In the genomic region with DNA sequence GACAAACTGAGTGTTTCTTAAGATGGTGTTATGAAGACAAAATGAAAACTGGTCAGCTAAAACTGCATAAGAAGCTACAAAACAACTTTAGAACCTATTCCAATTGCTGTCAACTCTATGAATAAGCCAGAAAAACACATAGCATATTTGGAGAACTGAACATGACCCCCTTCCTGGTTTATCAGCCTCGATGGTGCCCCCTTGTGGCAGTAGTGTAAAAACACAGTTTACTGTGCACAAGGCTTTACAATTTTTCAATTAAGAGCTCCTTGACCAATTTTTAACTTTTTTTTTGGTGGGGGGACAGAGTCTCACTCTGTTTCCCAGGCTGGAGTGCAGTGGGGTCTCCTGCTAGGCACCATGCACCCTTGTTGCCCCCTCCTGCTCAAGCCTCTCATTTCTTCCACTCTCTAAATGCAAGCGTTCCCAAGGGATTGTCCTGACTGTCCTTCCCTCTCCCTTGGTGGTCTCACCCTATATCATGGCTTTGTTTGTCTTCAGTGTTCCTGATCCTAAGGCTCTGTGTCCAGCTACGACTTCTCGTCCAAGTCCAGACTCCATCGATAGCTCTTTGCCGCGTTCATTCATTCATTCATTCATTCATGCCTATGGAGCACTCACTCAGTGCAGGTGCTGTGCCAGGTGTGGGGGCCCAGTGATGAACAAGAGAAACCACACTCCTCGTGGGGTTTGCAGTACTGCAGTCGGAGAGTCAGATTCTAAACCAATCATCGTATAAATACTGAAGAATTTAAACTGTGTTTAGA, we compare ENCODE assay signal across 8 cellular contexts. TPM values are rescaled to one million over a fixed set of nuclear protein-coding genes. Genes with fewer than 3 reads are reported as not detected.
DNase-seq lines count a peak whose midpoint lies in the region; ATAC-seq and TF ChIP-seq lines count a peak whose summit lies in the region.

No MANE protein-coding gene starts in this region.

- ATAC-seq in T-helper 17 cell (peak; percentile 26), GM21515 (IDR thresholded peaks at IDR 0.05; ENCODE audit: unreplicated experiment) (no peak), GM19452 (IDR thresholded peaks at IDR 0.05; ENCODE audit: unreplicated experiment) (no peak)

- peaks cover 7% of the 10 kb centered on the region for H3K36me3 Mint-ChIP-seq in T-helper 17 cell (ENCODE audit: low read depth)

- H3K4me3 Mint-ChIP-seq in T-helper 17 cell = no peak overlapping the region

- peaks cover 27% of the 10 kb centered on the region for H3K4me1 Mint-ChIP-seq in T-helper 17 cell

- peak; percentile 77 for TF ChIP-seq CTCF in GM10266 (IDR thresholded peaks at IDR 0.05; ENCODE audit: control insufficient read depth, insufficient read depth, low read depth, missing control alignments)

- DNase-seq in GM10266 (ENCODE audit: extremely low spot score) (peak; percentile 74), NCI-H146 treated with DMSO at 0.1 percent for 48 hours (lab: John Stamatoyannopoulos, UW; ENCODE audit: unreplicated experiment) (peak; percentile 33), T-helper 17 cell (peak; percentile 55 to 77 (median 64)), amniotic stem cell (lab: John Stamatoyannopoulos, UW) (peak; percentile 74), iPS-NIHi11 (ENCODE audit: low spot score) (peak; percentile 77)
- DNase-seq in stimulated activated CD4-positive, alpha-beta T cell treated with anti-CD3 and anti-CD28 coated beads, Interleukin-15, amount 100 ng/mL, for 24 hours = peak; percentile 84

- no peaks in the 10 kb centered on the region for H3K9me3 ChIP-seq in T-helper 17 cell (ENCODE audit: control insufficient read depth, low read length, poor library complexity, severe bottlenecking)

- peak overlapping the region; percentile 1 for H3K27ac Mint-ChIP-seq in T-helper 17 cell

- H3K27me3 Mint-ChIP-seq in T-helper 17 cell = no peaks in the 10 kb centered on the region

RNA-seq across cellular contexts. Expression of a gene that starts 7.5 kb away (rescaled TPM):
- total RNA-seq in T-helper 17 cell = 1,000 to 10,000 TPM; 2,426 to 2,697 TPM

RNA-seq across cellular contexts. Expression of a gene that starts 16.0 kb away (rescaled TPM):
- not detected for total RNA-seq in T-helper 17 cell

RNA-seq across cellular contexts. Expression of a gene that starts 38.3 kb away (rescaled TPM):
- 1 to 10 TPM in 1 of 2 donors, under 1 TPM in 1; 0.15 to 1.3 TPM for total RNA-seq in T-helper 17 cell

Comparison
In these comparisons a context has a peak if more than half of its experiments do, and no peak if none do; other contexts are left out.
1. DNase-seq: peak in every context shown above with its lines; median percentile 84 in stimulated activated CD4-positive, alpha-beta T cell treated with anti-CD3 and anti-CD28 coated beads, Interleukin-15, amount 100 ng/mL, for 24 hours; 77 in iPS-NIHi11; 74 in GM10266; 74 in amniotic stem cell; 64 in T-helper 17 cell; 33 in NCI-H146 treated with DMSO at 0.1 percent for 48 hours.